ENCODE assay signal across 9 cellular contexts in the genomic region with DNA sequence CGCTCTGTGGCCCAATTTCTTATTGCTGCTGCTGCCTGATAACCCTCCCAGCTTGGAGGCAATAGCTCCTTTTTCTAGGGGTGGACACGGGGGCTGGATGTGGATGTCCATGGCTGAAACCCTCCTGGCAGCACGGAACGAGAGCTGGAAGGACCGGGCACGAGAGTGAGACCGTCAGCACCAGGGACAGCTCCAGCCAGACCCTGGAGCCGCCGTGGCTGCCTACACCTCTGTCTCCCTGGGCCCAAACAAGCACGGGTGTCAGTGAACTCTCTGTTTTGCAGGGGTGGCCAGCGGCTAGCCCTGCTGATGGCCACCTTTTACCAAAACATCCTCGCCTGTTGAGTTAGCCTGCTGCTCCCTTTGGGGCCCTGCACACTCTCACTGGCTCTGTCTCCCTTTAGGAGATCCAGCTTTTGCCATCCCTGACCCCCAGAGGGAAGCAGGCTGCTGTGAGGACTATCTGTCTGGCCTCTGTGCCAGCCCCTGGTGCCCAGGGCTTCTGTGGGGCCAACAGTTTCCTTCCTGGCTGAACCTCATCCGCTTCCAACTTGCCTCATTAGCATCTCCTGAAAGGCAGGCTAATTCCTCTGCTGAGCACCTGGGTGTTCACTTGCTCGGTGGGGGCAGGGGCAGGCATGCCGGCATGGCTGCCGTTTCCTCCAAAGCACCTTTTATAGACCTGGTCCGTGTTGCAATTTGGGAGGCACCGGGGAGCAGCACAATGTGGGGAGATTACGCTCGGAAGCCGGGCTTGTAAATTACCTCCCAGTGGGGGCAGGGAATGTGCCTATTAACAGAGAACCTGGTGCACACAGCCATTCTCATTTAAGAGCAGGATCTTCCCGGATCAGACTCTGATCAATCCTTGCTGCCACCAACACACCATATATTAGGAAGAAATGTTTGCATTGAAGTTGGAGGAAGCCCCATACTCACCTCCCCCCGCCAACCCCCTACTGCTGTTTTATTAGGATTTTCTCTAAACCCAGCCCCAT.
DNase-seq lines count a peak whose midpoint lies in the region; ATAC-seq, FAIRE-seq and TF ChIP-seq lines count a peak whose summit lies in the region.
"Had no signal": no experiment of that assay in that cellular context is flagged by ENCODE, and none has a peak within 500 bp of the region (broad histone marks: within the 10 kb centered on the region; RNA-seq: fewer than 3 reads in every experiment).

No MANE protein-coding gene starts in this region.

- TF ChIP-seq CTCF in GM13977 (IDR thresholded peaks at IDR 0.05; ENCODE audit: extremely low read depth, insufficient read depth, missing control alignments) (no peak), K562 (IDR thresholded peaks at IDR 0.05 in 2 of 3, conservative IDR thresholded peaks at IDR 0.05 in 1 of 3; ENCODE audit: insufficient read depth in 2 of 3, low read depth in 1 of 3, low read length in 3 of 3) (no peak), mesothelial cell of epicardium (IDR thresholded peaks at IDR 0.05; ENCODE audit: unreplicated experiment) (no peak)

- H3K4me1 ChIP-seq in K562 (replicated peaks in 1 of 2; ENCODE audit: control insufficient read depth in 2 of 2, insufficient read depth in 2 of 2, low read length in 2 of 2), result no peaks in the 10 kb centered on the region

- TF ChIP-seq POLR2A in K562 (conservative IDR thresholded peaks at IDR 0.05), result no peak

- no peaks in the 10 kb centered on the region for H3K79me2 ChIP-seq in K562 (ENCODE audit: control insufficient read depth, insufficient read depth, low read length)

- H3K27ac Mint-ChIP-seq in mesothelial cell of epicardium, result no peak overlapping the region

- H3K36me3 ChIP-seq in K562 (ENCODE audit: control insufficient read depth, insufficient read depth, low read length), result no peaks in the 10 kb centered on the region

- POLR2A ChIA-PET in K562 (lab: Yijun Ruan, JAX), result interaction anchor here (0.8 kb wide), 1 partner anchor 95 kb away, joined by 3 read pairs; no protein-coding TSS in a partner anchor

- H3K4me3 Mint-ChIP-seq in mesothelial cell of epicardium, result no peak overlapping the region

- no peak for FAIRE-seq in K562 (lab: Jason Lieb, UNC)
- FAIRE-seq: TTC549 had no signal

- TF ChIP-seq EP300 in K562 (IDR thresholded peaks at IDR 0.05; ENCODE audit: low read length), result no peak

- no peaks in the 10 kb centered on the region for H3K9me3 ChIP-seq in K562 (replicated peaks; ENCODE audit: control insufficient read depth, insufficient read depth, low read depth, low read length)

- TF ChIP-seq RAD21 in K562 (CRISPR knock-in tag; conservative IDR thresholded peaks at IDR 0.05 in 1 of 2, IDR thresholded peaks at IDR 0.05 in 1 of 2), result no peak

- H2AFZ ChIP-seq in K562 (ENCODE audit: low read depth, low read length), result no peak overlapping the region

- in situ Hi-C loops in GM13977 (cut with MboI; ENCODE audit: low pct_unique_long_range_greater_than_20kb, low sequenced_read_pairs, unreplicated experiment) (no loop called here), K562 (cut with MboI) (no loop called here)

- H3K9me3 Mint-ChIP-seq in mesothelial cell of epicardium, result no peaks in the 10 kb centered on the region

- H3K27ac ChIP-seq in K562 (ENCODE audit: extremely low read depth, low read depth, low read length), result no peak overlapping the region

- H3K27me3 Mint-ChIP-seq in mesothelial cell of epicardium (ENCODE audit: low read depth), result peaks cover 95% of the 10 kb centered on the region

- WGBS in K562 (ENCODE audit: insufficient coverage, low coverage, missing lambda C conversion rate), result under 1% methylated on average over 23 of the region's 23 CpGs

- peaks cover 2% of the 10 kb centered on the region for H3K9me1 ChIP-seq in K562 (ENCODE audit: control insufficient read depth, insufficient read depth, low read length)

- H3K4me2 ChIP-seq in K562 (ENCODE audit: insufficient read depth, low read length), result no peak overlapping the region

- no peak overlapping the region for H3K4me3 ChIP-seq in K562

- intact Hi-C loops in K562 (cut with micrococcal nuclease), result no loop called here

- peaks cover 14% of the 10 kb centered on the region for H4K20me1 ChIP-seq in K562 (replicated peaks; ENCODE audit: control insufficient read depth, insufficient read depth, low read length)

- BruUV-seq in K562 (replicated peaks; lab: Mats Ljungman, UMichigan), result no TSS peak

- no peaks in the 10 kb centered on the region for H3K36me3 Mint-ChIP-seq in mesothelial cell of epicardium

- ATAC-seq in K562 (peak; percentile 72), GM19324 (IDR thresholded peaks at IDR 0.05; ENCODE audit: low FRiP score, unreplicated experiment) (no peak)
- ATAC-seq in activated CD4-positive, CD25-positive, alpha-beta regulatory T cell treated with anti-CD3 and anti-CD28 coated beads, Interleukin-2, amount 50 U/mL, for 24 hours, result no peak

- H3K4me1 Mint-ChIP-seq in mesothelial cell of epicardium, result no peaks in the 10 kb centered on the region

- CTCF ChIA-PET in K562 (lab: Yijun Ruan, JAX; ENCODE audit: low intra/inter-chr PET ratio), result no interaction called here

- DNase-seq in GM13977 (ENCODE audit: low spot score) (peak; percentile 64), NAMALWA (ENCODE audit: low spot score) (peak; percentile 19), K562 (ENCODE audit: extremely low read depth in 1 of 4, low spot score in 3 of 4) (peak; percentile 45 to 66 (median 63)), mesothelial cell of epicardium (ENCODE audit: low spot score in 2 of 2, unreplicated experiment in 2 of 2) (peak; percentile 69 to 86), NCI-H2029 (lab: John Stamatoyannopoulos, UW) (no peak), NCI-H1694 (lab: John Stamatoyannopoulos, UW) (no peak)

- no peak overlapping the region for H3K9ac ChIP-seq in K562 (ENCODE audit: insufficient read depth in 1 of 2, low read depth in 2 of 2, low read length in 2 of 2)

- H3K27me3 ChIP-seq in K562 (ENCODE audit: control insufficient read depth in 2 of 2, insufficient read depth in 2 of 2, low read length in 2 of 2), result peaks cover 7 to 65% of the 10 kb centered on the region in 2 experiments; a peak in 3 of 5 replicates

TF ChIP-seq in K562, 482 proteins besides CTCF, POLR2A, EP300 and RAD21 (continues in another document):
- peak; percentile 91 for TF ChIP-seq MIER1 (IDR thresholded peaks at IDR 0.05; ENCODE audit: low read depth)
- TF ChIP-seq, protein P1, sequence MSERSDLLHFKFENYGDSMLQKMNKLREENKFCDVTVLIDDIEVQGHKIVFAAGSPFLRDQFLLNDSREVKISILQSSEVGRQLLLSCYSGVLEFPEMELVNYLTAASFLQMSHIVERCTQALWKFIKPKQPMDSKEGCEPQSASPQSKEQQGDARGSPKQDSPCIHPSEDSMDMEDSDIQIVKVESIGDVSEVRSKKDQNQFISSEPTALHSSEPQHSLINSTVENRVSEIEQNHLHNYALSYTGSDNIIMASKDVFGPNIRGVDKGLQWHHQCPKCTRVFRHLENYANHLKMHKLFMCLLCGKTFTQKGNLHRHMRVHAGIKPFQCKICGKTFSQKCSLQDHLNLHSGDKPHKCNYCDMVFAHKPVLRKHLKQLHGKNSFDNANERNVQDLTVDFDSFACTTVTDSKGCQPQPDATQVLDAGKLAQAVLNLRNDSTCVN (CRISPR knock-in tag; IDR thresholded peaks at IDR 0.05), result no peak
- TF ChIP-seq GTF2A2 (tag; IDR thresholded peaks at IDR 0.05), result no peak
- TF ChIP-seq TARDBP (IDR thresholded peaks at IDR 0.05), result no peak
- peak; percentile 33; the same call in 1 of the 2 replicates for TF ChIP-seq ZNF644 (tag; IDR thresholded peaks at IDR 0.05; ENCODE audit: low read depth)
- TF ChIP-seq, protein P2, sequence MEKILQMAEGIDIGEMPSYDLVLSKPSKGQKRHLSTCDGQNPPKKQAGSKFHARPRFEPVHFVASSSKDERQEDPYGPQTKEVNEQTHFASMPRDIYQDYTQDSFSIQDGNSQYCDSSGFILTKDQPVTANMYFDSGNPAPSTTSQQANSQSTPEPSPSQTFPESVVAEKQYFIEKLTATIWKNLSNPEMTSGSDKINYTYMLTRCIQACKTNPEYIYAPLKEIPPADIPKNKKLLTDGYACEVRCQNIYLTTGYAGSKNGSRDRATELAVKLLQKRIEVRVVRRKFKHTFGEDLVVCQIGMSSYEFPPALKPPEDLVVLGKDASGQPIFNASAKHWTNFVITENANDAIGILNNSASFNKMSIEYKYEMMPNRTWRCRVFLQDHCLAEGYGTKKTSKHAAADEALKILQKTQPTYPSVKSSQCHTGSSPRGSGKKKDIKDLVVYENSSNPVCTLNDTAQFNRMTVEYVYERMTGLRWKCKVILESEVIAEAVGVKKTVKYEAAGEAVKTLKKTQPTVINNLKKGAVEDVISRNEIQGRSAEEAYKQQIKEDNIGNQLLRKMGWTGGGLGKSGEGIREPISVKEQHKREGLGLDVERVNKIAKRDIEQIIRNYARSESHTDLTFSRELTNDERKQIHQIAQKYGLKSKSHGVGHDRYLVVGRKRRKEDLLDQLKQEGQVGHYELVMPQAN (IDR thresholded peaks at IDR 0.05; ENCODE audit: borderline replicate concordance), result no peak
- TF ChIP-seq CBX2 (IDR thresholded peaks at IDR 0.05; ENCODE audit: insufficient read depth, low read length, poor library complexity, severe bottlenecking), result no peak
- TF ChIP-seq FIP1L1 (IDR thresholded peaks at IDR 0.05; ENCODE audit: low read depth, low read length, poor library complexity, severe bottlenecking), result no peak
- TF ChIP-seq CBFA2T3 (IDR thresholded peaks at IDR 0.05), result no peak
- TF ChIP-seq CHD1 (IDR thresholded peaks at IDR 0.05; ENCODE audit: low read length), result no peak
- TF ChIP-seq FOXM1 (IDR thresholded peaks at IDR 0.05; ENCODE audit: low read depth), result no peak
- no peak for TF ChIP-seq FOXM1 (CRISPR knock-in tag; IDR thresholded peaks at IDR 0.05; ENCODE audit: low read depth)
- no peak for TF ChIP-seq SRSF9 (IDR thresholded peaks at IDR 0.05; ENCODE audit: borderline replicate concordance, low read depth, low read length)
- TF ChIP-seq ZNF146 (CRISPR knock-in tag; IDR thresholded peaks at IDR 0.05; ENCODE audit: unreplicated experiment), result no peak
- TF ChIP-seq TOE1 (IDR thresholded peaks at IDR 0.05; ENCODE audit: borderline replicate concordance), result no peak
- TF ChIP-seq TOE1 (CRISPR knock-in tag; IDR thresholded peaks at IDR 0.05; ENCODE audit: borderline replicate concordance, low read depth), result no peak
- TF ChIP-seq TEAD1 (CRISPR knock-in tag; IDR thresholded peaks at IDR 0.05), result 0 out of 4 replicates have a peak, but pooled peaks of 1 of the 2 experiments have one; percentile 24
- no peak for TF ChIP-seq BHLHE40 (IDR thresholded peaks at IDR 0.05; ENCODE audit: low read length)
- TF ChIP-seq CCNT2 (IDR thresholded peaks at IDR 0.05; ENCODE audit: borderline replicate concordance, extremely low read depth, insufficient read length, low read depth, low read length), result no peak
- 0 out of 2 replicates have a peak, but pooled peaks have one; percentile 38 for TF ChIP-seq ZNF263 (CRISPR knock-in tag; IDR thresholded peaks at IDR 0.05; ENCODE audit: borderline replicate concordance)

Comparison
In these comparisons a context has a peak if more than half of its experiments do, and no peak if none do; other contexts are left out.
1. DNase-seq: peak in GM13977 (single experiment), NAMALWA (single experiment), K562 (4 of 4) and mesothelial cell of epicardium (2 of 2); none in NCI-H2029 (single experiment) and NCI-H1694 (single experiment).